In genomic region chr9:71106992-71107391, GRCh38 we compare ENCODE assay signal across 3 cellular contexts. TPM values are rescaled to one million over a fixed set of nuclear protein-coding genes. Genes with fewer than 3 reads are reported as not detected.
"Had no signal": no experiment of that assay in that cellular context is flagged by ENCODE, and none has a peak within 500 bp of the region (broad histone marks: within the 10 kb centered on the region; RNA-seq: fewer than 3 reads in every experiment).

No MANE protein-coding gene starts in this region.

- DNase-seq: GDM1, GF-D8 had no signal

- H3K4me3 ChIP-seq: GM12878 had no signal

- ATAC-seq: GM12878 had no signal

RNA-seq across cellular contexts. Expression of gene TRPM3, which starts 14.4 kb away (rescaled TPM):
- total RNA-seq: GM12878 had no signal
- polyA plus RNA-seq: GM12878 had no signal
